In genomic region chr11:134645576-134645975, GRCh38 we compare ENCODE assay signal across 25 cellular contexts.
"Had no signal": no experiment of that assay in that cellular context is flagged by ENCODE, and none has a peak within 500 bp of the region (broad histone marks: within the 10 kb centered on the region; RNA-seq: fewer than 3 reads in every experiment).

No MANE protein-coding gene starts in this region.

- H3K36me3 Mint-ChIP-seq: naive thymus-derived CD4-positive, alpha-beta T cell had no signal

- H3K4me1 ChIP-seq: gastrocnemius medialis, left lung, pancreas, right lobe of liver, testis, tibial artery, upper lobe of right lung, vagina had no signal

- DNase-seq: effector CD4-positive, alpha-beta T cell; foreskin fibroblast; gastrocnemius medialis; kidney; left lung; mesenchymal stem cell; midbrain; naive thymus-derived CD4-positive, alpha-beta T cell; occipital lobe; pancreas; right lobe of liver; stimulated activated CD4-positive, alpha-beta T cell treated with anti-CD3 and anti-CD28 coated beads, Interleukin-12 subunit alpha, Interleukin-12 subunit beta, amount 100 ng/mL, for 4 hours; stimulated activated CD4-positive, alpha-beta T cell treated with anti-CD3 and anti-CD28 coated beads, Interleukin-1b, Interleukin-23, amount 100 ng/mL, for 48 hours; stimulated activated CD4-positive, alpha-beta T cell treated with anti-CD3 and anti-CD28 coated beads, Interleukin-4, amount 100 ng/mL, for 1 hour; stimulated activated CD8-positive, alpha-beta memory T cell treated with anti-CD3 and anti-CD28 coated beads, Interleukin-4, amount 100 ng/mL, for 48 hours; stimulated activated naive CD4-positive, alpha-beta T cell; stimulated activated naive CD8-positive, alpha-beta T cell treated with anti-CD3 and anti-CD28 coated beads, Interleukin-15, amount 100 ng/mL, for 72 hours; testis; upper lobe of right lung had no signal

- H3K4me3 Mint-ChIP-seq: naive thymus-derived CD4-positive, alpha-beta T cell; stimulated activated naive CD8-positive, alpha-beta T cell treated with anti-CD3 and anti-CD28 coated beads, Interleukin-15, amount 100 ng/mL, for 72 hours had no signal

- H3K4me2 ChIP-seq: smooth muscle cell had no signal

- H3K27me3 ChIP-seq: right lobe of liver, testis, vagina had no signal

- H3K27ac Mint-ChIP-seq: naive thymus-derived CD4-positive, alpha-beta T cell; stimulated activated naive CD8-positive, alpha-beta T cell treated with anti-CD3 and anti-CD28 coated beads, Interleukin-15, amount 100 ng/mL, for 72 hours had no signal

- H3K27ac ChIP-seq: dorsolateral prefrontal cortex, epithelial cell of prostate, gastrocnemius medialis, left lung, pancreas, right lobe of liver, testis, tibial artery, upper lobe of right lung, vagina had no signal

- ATAC-seq: esophagus mucosa; gastrocnemius medialis; left lung; naive thymus-derived CD4-positive, alpha-beta T cell; pancreas; right lobe of liver; stimulated activated naive CD8-positive, alpha-beta T cell treated with anti-CD3 and anti-CD28 coated beads, Interleukin-15, amount 100 ng/mL, for 72 hours; upper lobe of right lung had no signal

- H3K36me3 ChIP-seq: gastrocnemius medialis, left lung, pancreas, right lobe of liver, tibial artery, upper lobe of right lung, vagina had no signal

- H3K4me3 ChIP-seq: dorsolateral prefrontal cortex, gastrocnemius medialis, left lung, pancreas, right lobe of liver, smooth muscle cell, testis, tibial artery, upper lobe of right lung, vagina had no signal

- H3K9me3 Mint-ChIP-seq: stimulated activated naive CD8-positive, alpha-beta T cell treated with anti-CD3 and anti-CD28 coated beads, Interleukin-15, amount 100 ng/mL, for 72 hours had no signal

- H3K9me3 ChIP-seq: gastrocnemius medialis, left lung, pancreas, right lobe of liver, testis, tibial artery, upper lobe of right lung, vagina had no signal
